ENCODE assay signal across 25 cellular contexts in the genomic region with DNA sequence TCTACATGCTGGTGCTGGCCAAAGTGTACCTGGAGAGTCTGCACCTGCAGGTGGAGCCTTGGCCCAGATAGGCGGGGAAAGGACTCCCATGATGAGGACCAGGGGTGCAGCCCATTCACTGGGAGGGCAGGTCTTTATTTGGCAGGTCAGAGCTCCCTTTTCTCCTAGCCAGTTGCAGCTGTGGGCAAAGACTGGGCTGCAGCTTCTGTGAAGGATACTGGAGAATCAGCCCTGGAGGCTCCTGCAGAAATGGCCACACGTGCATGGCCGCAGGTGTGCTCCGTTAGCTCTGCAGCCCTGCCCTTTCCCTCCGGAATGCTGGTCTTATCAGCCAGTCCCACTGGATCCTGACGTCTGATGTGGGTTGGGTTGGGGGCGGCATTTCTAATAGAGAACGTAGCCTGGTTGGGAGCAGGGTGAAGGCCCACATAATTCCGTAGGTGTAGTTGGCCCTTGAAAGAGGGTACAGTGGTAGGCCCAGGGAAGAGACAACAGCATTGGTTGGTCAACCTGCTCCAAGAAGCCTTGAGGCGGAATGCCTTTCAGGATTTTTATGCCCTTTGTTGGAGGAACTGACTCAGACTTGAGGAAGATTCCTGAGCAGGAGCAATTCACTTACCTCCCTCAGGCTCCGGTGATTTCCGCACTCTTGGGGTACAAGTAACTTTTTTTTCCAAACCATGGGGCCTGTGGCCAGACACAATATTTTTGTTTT. TPM values are rescaled to one million over a fixed set of nuclear protein-coding genes. Genes with fewer than 3 reads are reported as not detected.
"Had no signal": no experiment of that assay in that cellular context is flagged by ENCODE, and none has a peak within 500 bp of the region (broad histone marks: within the 10 kb centered on the region; RNA-seq: fewer than 3 reads in every experiment).

No MANE protein-coding gene starts in this region.

- H3K27ac ChIP-seq: body of pancreas, left ventricle myocardium inferior, prostate gland, skin epidermis, tibial artery had no signal

- FAIRE-seq: urothelium cell line had no signal

- H3K4me1 ChIP-seq: body of pancreas, left ventricle myocardium inferior, prostate gland, tibial artery had no signal

- H3K9me3 ChIP-seq: body of pancreas, left ventricle myocardium inferior, prostate gland, tibial artery had no signal

- ATAC-seq: activated naive CD8-positive, alpha-beta T cell treated with anti-CD3 and anti-CD28 coated beads, Interleukin-2, amount 50 U/mL, for 24 hours; activated T-cell treated with anti-CD3 and anti-CD28 coated beads, Interleukin-2, amount 50 U/mL, for 4 hours; body of pancreas; naive thymus-derived CD8-positive, alpha-beta T cell had no signal

- H3K36me3 ChIP-seq: left ventricle myocardium inferior, prostate gland, tibial artery had no signal

- H3K4me3 ChIP-seq: body of pancreas, left ventricle myocardium inferior, prostate gland, skin epidermis, tibial artery had no signal

- H3K27me3 ChIP-seq: body of pancreas had no signal

- DNase-seq: activated CD4-positive, alpha-beta T cell treated with anti-CD3 and anti-CD28 coated beads, Interleukin-2, amount 50 U/mL, for 48 hours; activated CD8-positive, alpha-beta memory T cell treated with anti-CD3 and anti-CD28 coated beads, Interleukin-2, amount 50 U/mL, for 48 hours; activated naive CD4-positive, alpha-beta T cell treated with anti-CD3 and anti-CD28 coated beads for 36 hours; activated naive CD8-positive, alpha-beta T cell treated with anti-CD3 and anti-CD28 coated beads, Interleukin-2, amount 50 U/mL, for 24 hours; activated T-cell treated with anti-CD3 and anti-CD28 coated beads, Interleukin-2, amount 50 U/mL, for 4 hours; body of pancreas; caudate nucleus; dermis blood vessel endothelial cell; effector CD8-positive, alpha-beta T cell; foreskin melanocyte; left ventricle myocardium inferior; naive thymus-derived CD8-positive, alpha-beta T cell; stimulated activated CD4-positive, alpha-beta T cell treated with anti-CD3 and anti-CD28 coated beads, Interleukin-2, amount 100 ng/mL, for 24 hours; stimulated activated naive CD8-positive, alpha-beta T cell treated with anti-CD3 and anti-CD28 coated beads, Interleukin-15, amount 100 ng/mL, for 72 hours; T-helper 1 cell; T-helper 9 cell had no signal

RNA-seq across cellular contexts. Expression of a gene that starts 22.0 kb away (rescaled TPM):
- total RNA-seq: activated CD8-positive, alpha-beta memory T cell treated with anti-CD3 and anti-CD28 coated beads for 36 hours; activated naive CD4-positive, alpha-beta T cell treated with anti-CD3 and anti-CD28 coated beads for 36 hours; activated T-cell treated with anti-CD3 and anti-CD28 coated beads, Interleukin-2, amount 50 U/mL, for 4 hours; activated T-helper 2 cell treated with anti-CD3 and anti-CD28 coated beads, Interferon-gamma antibody, Interleukin-2, Interleukin-4, amounts not matched to agents 10 μg/mL and 5 μg/mL and 100 μg/mL, durations not matched to agents 14 hours and 24 hours and 36 hours; body of pancreas; dermis blood vessel endothelial cell; left ventricle myocardium inferior; lung microvascular endothelial cell; mesothelial cell of epicardium; naive thymus-derived CD8-positive, alpha-beta T cell; osteocyte; prostate gland had no signal

RNA-seq across cellular contexts. Expression of a gene that starts 27.0 kb away (rescaled TPM):
- total RNA-seq: activated CD8-positive, alpha-beta memory T cell treated with anti-CD3 and anti-CD28 coated beads for 36 hours; activated naive CD4-positive, alpha-beta T cell treated with anti-CD3 and anti-CD28 coated beads for 36 hours; activated T-cell treated with anti-CD3 and anti-CD28 coated beads, Interleukin-2, amount 50 U/mL, for 4 hours; activated T-helper 2 cell treated with anti-CD3 and anti-CD28 coated beads, Interferon-gamma antibody, Interleukin-2, Interleukin-4, amounts not matched to agents 10 μg/mL and 5 μg/mL and 100 μg/mL, durations not matched to agents 14 hours and 24 hours and 36 hours; dermis blood vessel endothelial cell; left ventricle myocardium inferior; lung microvascular endothelial cell; mesothelial cell of epicardium; naive thymus-derived CD8-positive, alpha-beta T cell; osteocyte; prostate gland had no signal
